2 cellular contexts compared by ENCODE assay signal in the genomic region with DNA sequence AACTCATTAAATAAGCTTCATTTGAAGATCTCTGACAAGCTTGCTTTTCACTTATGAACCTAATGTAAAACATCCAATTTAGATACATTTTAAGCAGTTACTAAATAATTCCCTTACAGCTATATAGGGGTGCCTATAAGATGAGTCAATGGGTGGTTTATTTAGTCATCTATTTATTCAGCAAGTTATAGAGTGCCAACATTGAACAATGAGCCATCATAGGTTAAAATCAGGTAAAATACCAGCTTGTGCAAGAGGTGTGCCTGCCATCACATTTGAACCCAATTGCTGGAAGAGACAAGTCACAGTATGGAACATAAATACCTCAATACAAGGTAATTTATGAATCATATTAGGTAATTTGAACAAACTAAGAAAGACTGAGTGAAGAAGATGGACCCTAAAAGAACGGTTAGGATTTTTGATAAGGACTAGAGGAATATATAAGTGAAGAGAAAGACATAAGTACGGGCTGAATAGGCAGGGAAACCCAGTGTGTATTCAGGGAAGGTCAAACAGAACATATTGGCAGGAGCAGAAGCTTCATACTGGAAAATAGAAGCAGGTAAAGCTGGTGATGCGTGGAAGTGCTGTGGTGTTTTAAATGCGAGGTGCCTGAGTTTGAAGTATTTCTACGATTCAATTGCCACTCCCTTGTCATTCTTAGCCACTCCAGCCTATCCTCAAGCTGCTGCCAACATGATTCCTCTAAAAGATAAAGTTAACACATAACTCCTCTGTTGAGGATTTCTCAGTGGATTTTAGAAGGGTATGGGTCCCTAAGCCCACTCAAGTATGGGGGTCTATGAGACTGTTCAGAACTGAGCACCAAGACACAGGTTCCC.
A peak's percentile ranks its signal among the peaks of the same experiment; 100 is the strongest.
TF ChIP-seq lines count a peak whose summit lies in the region.

No MANE protein-coding gene starts in this region.

TF ChIP-seq in SK-N-SH, 30 proteins besides CTCF, POLR2A, EP300 and RAD21:
- TF ChIP-seq, protein P1, sequence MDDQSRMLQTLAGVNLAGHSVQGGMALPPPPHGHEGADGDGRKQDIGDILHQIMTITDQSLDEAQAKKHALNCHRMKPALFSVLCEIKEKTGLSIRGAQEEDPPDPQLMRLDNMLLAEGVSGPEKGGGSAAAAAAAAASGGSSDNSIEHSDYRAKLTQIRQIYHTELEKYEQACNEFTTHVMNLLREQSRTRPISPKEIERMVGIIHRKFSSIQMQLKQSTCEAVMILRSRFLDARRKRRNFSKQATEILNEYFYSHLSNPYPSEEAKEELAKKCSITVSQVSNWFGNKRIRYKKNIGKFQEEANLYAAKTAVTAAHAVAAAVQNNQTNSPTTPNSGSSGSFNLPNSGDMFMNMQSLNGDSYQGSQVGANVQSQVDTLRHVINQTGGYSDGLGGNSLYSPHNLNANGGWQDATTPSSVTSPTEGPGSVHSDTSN (IDR thresholded peaks at IDR 0.05), result no peak
- 0 out of 2 replicates have a peak, but pooled peaks have one; percentile 6 for TF ChIP-seq TCF12 (IDR thresholded peaks at IDR 0.05)
- no peak for TF ChIP-seq NRF1 (IDR thresholded peaks at IDR 0.05; ENCODE audit: low read depth, low read length)
- TF ChIP-seq FOSL2 (IDR thresholded peaks at IDR 0.05; ENCODE audit: borderline replicate concordance, low read depth), result peak; percentile 28; the same call in 1 of the 2 replicates
TF ChIP-seq in SK-N-SH: peak in this region for 2.

TF ChIP-seq in SK-N-SH treated with all-trans-retinoic acid at 6 μM for 48 hours, 23 proteins besides CTCF, POLR2A, EP300 and RAD21 (continued from another document):
- TF ChIP-seq TOX (CRISPR knock-in tag; IDR thresholded peaks at IDR 0.05; ENCODE audit: borderline replicate concordance) (no peak), BACH2 (CRISPR knock-in tag; IDR thresholded peaks at IDR 0.05; ENCODE audit: borderline replicate concordance) (no peak), RARB (CRISPR knock-in tag; IDR thresholded peaks at IDR 0.05) (no peak), ZC3H10 (CRISPR knock-in tag; IDR thresholded peaks at IDR 0.05) (no peak), ESRRG (CRISPR knock-in tag; IDR thresholded peaks at IDR 0.05) (no peak)
- TF ChIP-seq, protein P2, sequence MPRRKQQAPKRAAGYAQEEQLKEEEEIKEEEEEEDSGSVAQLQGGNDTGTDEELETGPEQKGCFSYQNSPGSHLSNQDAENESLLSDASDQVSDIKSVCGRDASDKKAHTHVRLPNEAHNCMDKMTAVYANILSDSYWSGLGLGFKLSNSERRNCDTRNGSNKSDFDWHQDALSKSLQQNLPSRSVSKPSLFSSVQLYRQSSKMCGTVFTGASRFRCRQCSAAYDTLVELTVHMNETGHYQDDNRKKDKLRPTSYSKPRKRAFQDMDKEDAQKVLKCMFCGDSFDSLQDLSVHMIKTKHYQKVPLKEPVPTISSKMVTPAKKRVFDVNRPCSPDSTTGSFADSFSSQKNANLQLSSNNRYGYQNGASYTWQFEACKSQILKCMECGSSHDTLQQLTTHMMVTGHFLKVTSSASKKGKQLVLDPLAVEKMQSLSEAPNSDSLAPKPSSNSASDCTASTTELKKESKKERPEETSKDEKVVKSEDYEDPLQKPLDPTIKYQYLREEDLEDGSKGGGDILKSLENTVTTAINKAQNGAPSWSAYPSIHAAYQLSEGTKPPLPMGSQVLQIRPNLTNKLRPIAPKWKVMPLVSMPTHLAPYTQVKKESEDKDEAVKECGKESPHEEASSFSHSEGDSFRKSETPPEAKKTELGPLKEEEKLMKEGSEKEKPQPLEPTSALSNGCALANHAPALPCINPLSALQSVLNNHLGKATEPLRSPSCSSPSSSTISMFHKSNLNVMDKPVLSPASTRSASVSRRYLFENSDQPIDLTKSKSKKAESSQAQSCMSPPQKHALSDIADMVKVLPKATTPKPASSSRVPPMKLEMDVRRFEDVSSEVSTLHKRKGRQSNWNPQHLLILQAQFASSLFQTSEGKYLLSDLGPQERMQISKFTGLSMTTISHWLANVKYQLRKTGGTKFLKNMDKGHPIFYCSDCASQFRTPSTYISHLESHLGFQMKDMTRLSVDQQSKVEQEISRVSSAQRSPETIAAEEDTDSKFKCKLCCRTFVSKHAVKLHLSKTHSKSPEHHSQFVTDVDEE (CRISPR knock-in tag; IDR thresholded peaks at IDR 0.05), result no peak
